8 cellular contexts compared by ENCODE assay signal in the genomic region with DNA sequence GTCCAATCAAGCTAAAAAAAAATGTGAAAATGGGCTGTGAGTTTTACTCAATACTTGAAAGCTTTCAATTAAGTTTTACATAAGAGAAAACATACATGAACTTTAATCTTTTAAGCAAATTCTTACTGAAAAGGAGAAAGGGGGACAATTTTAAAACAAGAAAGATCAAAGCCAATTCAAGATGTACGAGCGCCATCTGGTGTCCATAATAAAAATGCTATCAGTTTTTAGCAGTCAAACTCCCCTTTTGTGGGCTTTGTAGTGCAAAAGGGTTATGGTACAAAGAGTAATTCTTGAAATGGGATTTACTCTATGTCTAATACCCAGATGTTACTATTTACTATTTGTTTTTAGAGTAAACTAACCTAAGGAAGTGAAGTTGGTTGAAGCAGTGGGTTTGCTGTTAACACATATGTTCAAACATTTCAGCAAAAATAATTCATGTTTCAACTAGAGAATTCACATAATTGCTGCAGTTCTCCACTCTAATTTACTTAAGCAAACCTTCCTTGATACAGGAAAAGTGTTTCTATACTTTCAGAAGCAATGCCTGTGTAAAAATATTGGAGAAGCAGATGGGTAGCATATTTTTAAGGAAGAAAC.
A peak's percentile ranks its signal among the peaks of the same experiment; 100 is the strongest.
DNase-seq lines count a peak whose midpoint lies in the region; ATAC-seq and TF ChIP-seq lines count a peak whose summit lies in the region.

No MANE protein-coding gene starts in this region.

- peaks cover 27% of the 10 kb centered on the region for H3K4me1 ChIP-seq in cardiac muscle cell (ENCODE audit: low read depth)

- H3K4me1 Mint-ChIP-seq in endothelial cell (ENCODE audit: unreplicated experiment) = no peaks in the 10 kb centered on the region

- DNase-seq in cardiac muscle cell (ENCODE audit: low read depth in 1 of 2, low spot score in 1 of 2) (peak; percentile 40 to 58), Right ventricle myocardium inferior (ENCODE audit: missing footprints) (no peak), NCI-H460 (ENCODE audit: extremely low read depth, low read depth) (peak; percentile 30), endothelial cell (ENCODE audit: low spot score) (peak; percentile 13), retina (peak; percentile 68), posterior vena cava (ENCODE audit: low spot score) (no peak)
- DNase-seq in activated T-cell treated with anti-CD3 and anti-CD28 coated beads, Interleukin-2, amount 50 U/mL, for 1 hour = no peak

- no peaks in the 10 kb centered on the region for H3K27me3 Mint-ChIP-seq in endothelial cell (ENCODE audit: unreplicated experiment)

- intact Hi-C loops in Right ventricle myocardium inferior (cut with DNase I) = loop anchor here (10.0 kb wide), 1 partner anchor 130 kb away; no protein-coding TSS in a partner anchor
- intact Hi-C loops in posterior vena cava (cut with DNase I) = no loop called here

- H3K27me3 ChIP-seq in cardiac muscle cell = no peaks in the 10 kb centered on the region

- H3K4me3 Mint-ChIP-seq in endothelial cell (ENCODE audit: unreplicated experiment) = no peak overlapping the region

- TF ChIP-seq CTCF in cardiac muscle cell (IDR thresholded peaks at IDR 0.05; ENCODE audit: low read depth, low read length) (peak; percentile 63), endothelial cell (IDR thresholded peaks at IDR 0.05; ENCODE audit: unreplicated experiment) (peak; percentile 68)

- no peak overlapping the region for H3K4me3 ChIP-seq in cardiac muscle cell

- H3K27ac ChIP-seq in cardiac muscle cell = no peak overlapping the region

- no peaks in the 10 kb centered on the region for H3K9me3 Mint-ChIP-seq in endothelial cell (ENCODE audit: unreplicated experiment)

- H3K27ac Mint-ChIP-seq in endothelial cell (ENCODE audit: unreplicated experiment) = no peak overlapping the region

- H3K36me3 ChIP-seq in cardiac muscle cell = no peaks in the 10 kb centered on the region

- no peaks in the 10 kb centered on the region for H3K9me3 ChIP-seq in cardiac muscle cell (ENCODE audit: low read depth)

- ATAC-seq in Right ventricle myocardium inferior (no peak), HG03521 (IDR thresholded peaks at IDR 0.05; ENCODE audit: unreplicated experiment) (no peak)

- H3K36me3 Mint-ChIP-seq in endothelial cell (ENCODE audit: low read depth, unreplicated experiment) = no peaks in the 10 kb centered on the region

Comparison
In these comparisons a context has a peak if more than half of its experiments do, and no peak if none do; other contexts are left out.
1. DNase-seq: peak in cardiac muscle cell (2 of 2), NCI-H460 (single experiment), endothelial cell (single experiment) and retina (single experiment); none in Right ventricle myocardium inferior (single experiment), posterior vena cava (single experiment) and activated T-cell treated with anti-CD3 and anti-CD28 coated beads, Interleukin-2, amount 50 U/mL, for 1 hour (single experiment).